In the genomic region with DNA sequence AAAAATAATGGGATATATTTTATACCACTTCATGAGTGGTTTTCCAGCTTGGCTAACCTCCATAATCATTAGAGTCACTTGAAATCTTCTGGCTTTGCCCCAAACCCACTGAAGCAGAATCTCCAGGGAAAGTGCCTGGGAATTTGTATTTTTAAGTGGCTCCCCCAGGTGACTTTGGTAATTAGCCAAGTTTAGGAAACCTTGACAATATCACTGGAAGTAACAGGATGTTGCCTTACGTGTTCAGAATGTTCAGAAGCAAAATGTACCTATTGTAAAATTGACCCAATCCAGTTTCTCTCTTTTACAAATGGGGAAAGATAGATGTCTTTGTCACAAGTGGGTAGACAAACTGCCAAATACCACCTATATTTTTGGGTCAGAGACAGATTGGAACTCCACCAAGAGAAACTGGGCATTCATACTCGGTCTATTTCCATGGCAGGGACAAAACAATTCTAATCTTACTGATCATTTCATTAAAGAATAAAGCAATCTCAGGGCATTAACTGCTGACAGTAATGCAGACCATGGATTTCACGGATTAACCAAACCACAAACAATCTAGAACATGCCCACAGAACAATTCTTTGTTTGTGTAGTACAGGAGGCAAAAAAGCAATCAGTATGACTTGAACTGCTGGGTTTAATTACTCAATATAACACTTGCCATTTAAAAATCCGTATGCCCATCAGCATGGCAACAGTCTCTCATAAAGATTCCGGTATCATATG, we compare ENCODE assay signal across 13 cellular contexts.
DNase-seq lines count a peak whose midpoint lies in the region; FAIRE-seq and TF ChIP-seq lines count a peak whose summit lies in the region.
"Had no signal": no experiment of that assay in that cellular context is flagged by ENCODE, and none has a peak within 500 bp of the region (broad histone marks: within the 10 kb centered on the region; RNA-seq: fewer than 3 reads in every experiment).

No MANE protein-coding gene starts in this region.

- POLR2A ChIA-PET in A673 (lab: Charles Lee; ENCODE audit: low non-redundant PET): no interaction called here

- H3K36me3 ChIP-seq in A673 (ENCODE audit: insufficient read depth, low read length, poor library complexity, severe bottlenecking) (no peaks in the 10 kb centered on the region), bronchial epithelial cell (ENCODE audit: control insufficient read depth, insufficient read depth, low read length) (no peaks in the 10 kb centered on the region)

- no peak for FAIRE-seq in bronchial epithelial cell (lab: Jason Lieb, UNC)

- peak; percentile 18 for DNase-seq in A673 (ENCODE audit: low spot score)
- DNase-seq in NCI-H1105 treated with DMSO at 0.1 percent for 48 hours (lab: John Stamatoyannopoulos, UW): peak; percentile 91
- peak; percentile 95 for DNase-seq in NCI-H446 treated with DMSO at 0.1 percent for 48 hours (lab: John Stamatoyannopoulos, UW)
- peak; percentile 20 for DNase-seq in bronchial epithelial cell (ENCODE audit: low read depth)
- no peak for DNase-seq in NCI-H2227 treated with DMSO at 0.1 percent for 48 hours (lab: John Stamatoyannopoulos, UW)
- no peak for DNase-seq in stimulated activated naive CD4-positive, alpha-beta T cell treated with Interleukin-2 at 50 U/mL for 16 hours (lab: John Stamatoyannopoulos, UW)
- no peak for DNase-seq in activated CD4-positive, alpha-beta T cell treated with anti-CD3 and anti-CD28 coated beads for 48 hours
- no peak for DNase-seq in HUDEP-2 (lab: John Stamatoyannopoulos, UW; ENCODE audit: unreplicated experiment in 76 of 76)
- DNase-seq: ACHN; activated CD4-positive, alpha-beta T cell treated with anti-CD3 and anti-CD28 coated beads for 36 hours; activated naive CD4-positive, alpha-beta T cell treated with anti-CD3 and anti-CD28 coated beads for 36 hours; T1000 had no signal

- H3K4me3 ChIP-seq in A673 (ENCODE audit: low read depth, low read length, poor library complexity, severe bottlenecking) (no peak overlapping the region), bronchial epithelial cell (ENCODE audit: low read depth, low read length) (no peak overlapping the region)
- H3K4me3 ChIP-seq: SK-N-MC had no signal

- intact Hi-C loops in A673 (cut with micrococcal nuclease; ENCODE audit: unreplicated experiment): no loop called here

- H3K4me1 ChIP-seq in A673 (ENCODE audit: insufficient read depth, low read length, poor library complexity, severe bottlenecking): peaks cover 21% of the 10 kb centered on the region

- BruUV-seq in A673 (replicated peaks; lab: Mats Ljungman, UMichigan): no TSS peak

- H3K27ac ChIP-seq in A673 (ENCODE audit: low read depth, low read length, poor library complexity, severe bottlenecking): no peak overlapping the region
- H3K27ac ChIP-seq: SK-N-MC had no signal

- TF ChIP-seq CTCF in A673 (conservative IDR thresholded peaks at IDR 0.05; ENCODE audit: low read depth, low read length): no peak
- no peak for TF ChIP-seq CTCF in bronchial epithelial cell (IDR thresholded peaks at IDR 0.05; ENCODE audit: insufficient read depth, low read length, severe bottlenecking)

- no peaks in the 10 kb centered on the region for H3K27me3 ChIP-seq in A673 (replicated peaks; ENCODE audit: insufficient read depth, low read depth, low read length, poor library complexity)
- H3K27me3 ChIP-seq in bronchial epithelial cell (ENCODE audit: control insufficient read depth, insufficient read depth, low read length): no peaks in the 10 kb centered on the region

- H3K9me3 ChIP-seq in A673 (ENCODE audit: low read depth, low read length, poor library complexity, severe bottlenecking): no peaks in the 10 kb centered on the region

- CTCF ChIA-PET in A673 (lab: Charles Lee): no interaction called here

Comparison
In these comparisons a context has a peak if more than half of its experiments do, and no peak if none do; other contexts are left out.
1. DNase-seq: peak in A673 (single experiment), NCI-H1105 treated with DMSO at 0.1 percent for 48 hours (single experiment), NCI-H446 treated with DMSO at 0.1 percent for 48 hours (single experiment) and bronchial epithelial cell (single experiment); none in NCI-H2227 treated with DMSO at 0.1 percent for 48 hours (single experiment), stimulated activated naive CD4-positive, alpha-beta T cell treated with Interleukin-2 at 50 U/mL for 16 hours (single experiment), activated CD4-positive, alpha-beta T cell treated with anti-CD3 and anti-CD28 coated beads for 48 hours (single experiment) and HUDEP-2 (0 of 76).